In genomic region chr2:241813080-241813805, GRCh38 we compare ENCODE assay signal across 2 cellular contexts.
TF ChIP-seq lines count a peak whose summit lies in the region.

No MANE protein-coding gene starts in this region.

TF ChIP-seq in SK-N-SH, 30 proteins besides CTCF, POLR2A, EP300 and RAD21:
- TF ChIP-seq GABPA (IDR thresholded peaks at IDR 0.05; ENCODE audit: low read depth) = no peak
- no peak for TF ChIP-seq SMC3 (IDR thresholded peaks at IDR 0.05; ENCODE audit: low read depth, low read length)
- no peak for TF ChIP-seq USF2 (IDR thresholded peaks at IDR 0.05; ENCODE audit: borderline replicate concordance, low read depth, low read length)
- TF ChIP-seq MAX (IDR thresholded peaks at IDR 0.05; ENCODE audit: low read depth) = no peak
- no peak for TF ChIP-seq YY1 (IDR thresholded peaks at IDR 0.05; ENCODE audit: low read depth)
- TF ChIP-seq USF1 (IDR thresholded peaks at IDR 0.05; ENCODE audit: borderline replicate concordance, low read depth) = no peak
- TF ChIP-seq IRF3 (IDR thresholded peaks at IDR 0.05; ENCODE audit: low read depth, low read length) = no peak
- no peak for TF ChIP-seq RFX5 (IDR thresholded peaks at IDR 0.05; ENCODE audit: low read length)
- TF ChIP-seq NRF1 (IDR thresholded peaks at IDR 0.05; ENCODE audit: low read depth, low read length) = no peak
- TF ChIP-seq TAF1 (IDR thresholded peaks at IDR 0.05; ENCODE audit: borderline replicate concordance, low read depth, low read length) = no peak
- TF ChIP-seq NFIC (IDR thresholded peaks at IDR 0.05; ENCODE audit: borderline replicate concordance) = no peak
- TF ChIP-seq CHD2 (IDR thresholded peaks at IDR 0.05; ENCODE audit: low read length, partially characterized antibody) = no peak
- TF ChIP-seq RCOR1 (IDR thresholded peaks at IDR 0.05; ENCODE audit: low read length) = no peak
- TF ChIP-seq FOSL2 (IDR thresholded peaks at IDR 0.05; ENCODE audit: borderline replicate concordance, low read depth) = no peak
- TF ChIP-seq MXI1 (IDR thresholded peaks at IDR 0.05; ENCODE audit: low read depth, low read length) = no peak
- no peak for TF ChIP-seq SIN3A (IDR thresholded peaks at IDR 0.05; ENCODE audit: borderline replicate concordance, low read depth, low read length)

TF ChIP-seq in SK-N-SH treated with all-trans-retinoic acid at 6 μM for 48 hours, 23 proteins besides CTCF, POLR2A, EP300 and RAD21:
- TF ChIP-seq CSDC2 (CRISPR knock-in tag; IDR thresholded peaks at IDR 0.05) = no peak
- TF ChIP-seq OSR1 (CRISPR knock-in tag; IDR thresholded peaks at IDR 0.05) = no peak
- TF ChIP-seq ISL1 (CRISPR knock-in tag; IDR thresholded peaks at IDR 0.05) = no peak
- no peak for TF ChIP-seq GLIS3 (CRISPR knock-in tag; IDR thresholded peaks at IDR 0.05)
- no peak for TF ChIP-seq PPARA (CRISPR knock-in tag; IDR thresholded peaks at IDR 0.05; ENCODE audit: borderline replicate concordance)
- no peak for TF ChIP-seq TSHZ2 (CRISPR knock-in tag; IDR thresholded peaks at IDR 0.05)
- TF ChIP-seq CSRNP3 (CRISPR knock-in tag; IDR thresholded peaks at IDR 0.05) = no peak
- TF ChIP-seq ZNF8 (CRISPR knock-in tag; IDR thresholded peaks at IDR 0.05) = no peak
- TF ChIP-seq POU6F1 (CRISPR knock-in tag; IDR thresholded peaks at IDR 0.05; ENCODE audit: borderline replicate concordance, low read depth) = no peak
